Comparison of ENCODE assay signal across 22 cellular contexts in genomic region chr19:23420824-23421223, GRCh38.
"Had no signal": no experiment of that assay in that cellular context is flagged by ENCODE, and none has a peak within 500 bp of the region (broad histone marks: within the 10 kb centered on the region; RNA-seq: fewer than 3 reads in every experiment).

No MANE protein-coding gene starts in this region.

- H3K36me3 Mint-ChIP-seq: immature natural killer cell; memory B cell; stimulated activated effector memory CD8-positive, alpha-beta T cell treated with anti-CD3 and anti-CD28 coated beads, Interleukin-12 subunit alpha, Interleukin-12 subunit beta, amount 100 ng/mL, for 72 hours had no signal

- H3K4me3 ChIP-seq: body of pancreas, cardiac muscle cell, pancreas, stomach, suprapubic skin, transverse colon had no signal

- H3K27ac ChIP-seq: body of pancreas, cardiac muscle cell, pancreas, stomach, suprapubic skin, transverse colon had no signal

- H3K4me1 Mint-ChIP-seq: activated CD4-positive, alpha-beta T cell treated with anti-CD3 and anti-CD28 coated beads, Interleukin-2, amount 10 ng/mL, durations not matched to agents 24 days and 14 days; nephron had no signal

- H3K27ac Mint-ChIP-seq: activated CD4-positive, alpha-beta memory T cell treated with anti-CD3 and anti-CD28 coated beads, Interleukin-2, amount 10 ng/mL, durations not matched to agents 7 days and 5 days; activated CD4-positive, alpha-beta T cell treated with anti-CD3 and anti-CD28 coated beads, Interleukin-2, amount 10 ng/mL, durations not matched to agents 24 days and 14 days; activated naive CD8-positive, alpha-beta T cell treated with anti-CD3 and anti-CD28 coated beads, Interleukin-2, amount 50 U/mL, for 24 hours; immature natural killer cell; memory B cell; nephron; stimulated activated effector memory CD8-positive, alpha-beta T cell treated with anti-CD3 and anti-CD28 coated beads, Interleukin-12 subunit alpha, Interleukin-12 subunit beta, amount 100 ng/mL, for 72 hours had no signal

- H3K36me3 ChIP-seq: cardiac muscle cell, pancreas, stomach, suprapubic skin, transverse colon had no signal

- ATAC-seq: activated CD4-positive, CD25-positive, alpha-beta regulatory T cell treated with anti-CD3 and anti-CD28 coated beads, Interleukin-2, amount 50 U/mL, for 24 hours; activated naive CD8-positive, alpha-beta T cell treated with anti-CD3 and anti-CD28 coated beads, Interleukin-2, amount 50 U/mL, for 24 hours; body of pancreas; pancreas; sciatic nerve; stimulated activated effector memory CD8-positive, alpha-beta T cell treated with anti-CD3 and anti-CD28 coated beads, Interleukin-12 subunit alpha, Interleukin-12 subunit beta, amount 100 ng/mL, for 72 hours had no signal

- H3K9me3 ChIP-seq: body of pancreas, pancreas, suprapubic skin, transverse colon had no signal

- H3K27me3 ChIP-seq: body of pancreas, cardiac muscle cell, pancreas, suprapubic skin, transverse colon had no signal

- H3K9me3 Mint-ChIP-seq: stimulated activated effector memory CD8-positive, alpha-beta T cell treated with anti-CD3 and anti-CD28 coated beads, Interleukin-12 subunit alpha, Interleukin-12 subunit beta, amount 100 ng/mL, for 72 hours had no signal

- DNase-seq: activated CD4-positive, alpha-beta memory T cell treated with anti-CD3 and anti-CD28 coated beads, Interleukin-2, amount 10 ng/mL, durations not matched to agents 7 days and 5 days; activated CD4-positive, alpha-beta T cell treated with anti-CD3 and anti-CD28 coated beads, Interleukin-2, amount 10 ng/mL, durations not matched to agents 24 days and 14 days; activated effector memory CD4-positive, alpha-beta T cell treated with anti-CD3 and anti-CD28 coated beads, Interleukin-2, amount 50 U/mL, for 16 hours; activated naive CD4-positive, alpha-beta T cell treated with anti-CD3 and anti-CD28 coated beads, Interleukin-2, amount 50 U/mL, for 16 hours; activated naive CD8-positive, alpha-beta T cell treated with anti-CD3 and anti-CD28 coated beads, Interleukin-2, amount 50 U/mL, for 24 hours; anterior cingulate cortex; body of pancreas; immature natural killer cell; kidney glomerular epithelial cell; pancreas; small intestine; stimulated activated CD4-positive, alpha-beta T cell treated with anti-CD3 and anti-CD28 coated beads, Interleukin-2, amount 100 ng/mL, for 24 hours; stomach; T-helper 2 cell; transverse colon had no signal

- H3K4me3 Mint-ChIP-seq: activated CD4-positive, alpha-beta memory T cell treated with anti-CD3 and anti-CD28 coated beads, Interleukin-2, amount 10 ng/mL, durations not matched to agents 7 days and 5 days; activated CD4-positive, alpha-beta T cell treated with anti-CD3 and anti-CD28 coated beads, Interleukin-2, amount 10 ng/mL, durations not matched to agents 24 days and 14 days; activated naive CD8-positive, alpha-beta T cell treated with anti-CD3 and anti-CD28 coated beads, Interleukin-2, amount 50 U/mL, for 24 hours; immature natural killer cell; memory B cell; nephron; stimulated activated effector memory CD8-positive, alpha-beta T cell treated with anti-CD3 and anti-CD28 coated beads, Interleukin-12 subunit alpha, Interleukin-12 subunit beta, amount 100 ng/mL, for 72 hours had no signal

- H3K27me3 Mint-ChIP-seq: activated CD4-positive, alpha-beta memory T cell treated with anti-CD3 and anti-CD28 coated beads, Interleukin-2, amount 10 ng/mL, durations not matched to agents 7 days and 5 days; activated CD4-positive, alpha-beta T cell treated with anti-CD3 and anti-CD28 coated beads, Interleukin-2, amount 10 ng/mL, durations not matched to agents 24 days and 14 days had no signal

- H3K4me1 ChIP-seq: pancreas had no signal
